2 cellular contexts compared by ENCODE assay signal in the genomic region with DNA sequence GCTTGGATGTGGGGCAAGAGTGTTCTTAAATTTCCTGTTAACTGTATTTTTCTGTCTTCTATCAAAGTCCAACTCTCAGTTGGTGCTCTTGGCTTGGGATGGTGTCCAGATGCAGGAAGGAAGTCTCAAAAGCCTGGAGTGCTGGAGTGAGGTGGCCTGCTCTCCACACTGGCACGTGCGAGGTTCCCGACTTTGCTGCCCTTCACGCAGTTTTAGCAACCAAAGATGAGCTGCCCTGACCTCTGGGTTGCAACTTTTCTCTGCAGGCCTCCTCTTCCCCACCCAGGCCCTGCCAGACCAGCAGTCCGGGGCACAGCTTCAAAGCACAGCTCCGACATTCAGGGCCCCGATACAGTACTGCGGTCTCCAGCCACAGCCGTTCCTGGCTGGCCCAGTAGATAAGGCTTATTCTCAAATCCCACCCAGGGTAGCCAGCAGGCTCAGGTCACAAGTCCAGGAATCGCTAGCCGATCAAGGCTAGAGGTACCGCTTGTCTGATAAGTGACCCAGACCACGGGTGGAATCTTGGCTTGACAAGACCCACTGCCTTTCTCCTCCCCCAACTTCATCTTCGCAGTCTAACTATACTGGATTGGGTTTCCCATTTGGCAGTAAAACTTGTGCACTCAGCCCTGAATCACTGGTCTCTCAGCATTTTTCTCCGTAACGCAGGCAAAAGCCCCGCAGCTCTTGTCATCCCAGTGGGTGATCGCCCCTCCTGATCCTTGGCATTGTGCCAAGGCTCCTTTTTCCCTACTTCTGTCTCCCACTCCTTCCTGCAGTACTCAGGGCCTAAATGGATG.
TF ChIP-seq lines count a peak whose summit lies in the region.

No MANE protein-coding gene starts in this region.

TF ChIP-seq in IMR-90, 13 proteins besides CTCF, POLR2A, EP300 and RAD21:
- TF ChIP-seq CHD1 (IDR thresholded peaks at IDR 0.05; ENCODE audit: low read depth, low read length): no peak
- TF ChIP-seq SMC3 (IDR thresholded peaks at IDR 0.05; ENCODE audit: low read depth, low read length): no peak
- TF ChIP-seq MXI1 (IDR thresholded peaks at IDR 0.05; ENCODE audit: borderline replicate concordance, low read depth, low read length): no peak
- no peak for TF ChIP-seq MAZ (IDR thresholded peaks at IDR 0.05; ENCODE audit: borderline replicate concordance, low read depth, low read length)
- TF ChIP-seq, protein P1, sequence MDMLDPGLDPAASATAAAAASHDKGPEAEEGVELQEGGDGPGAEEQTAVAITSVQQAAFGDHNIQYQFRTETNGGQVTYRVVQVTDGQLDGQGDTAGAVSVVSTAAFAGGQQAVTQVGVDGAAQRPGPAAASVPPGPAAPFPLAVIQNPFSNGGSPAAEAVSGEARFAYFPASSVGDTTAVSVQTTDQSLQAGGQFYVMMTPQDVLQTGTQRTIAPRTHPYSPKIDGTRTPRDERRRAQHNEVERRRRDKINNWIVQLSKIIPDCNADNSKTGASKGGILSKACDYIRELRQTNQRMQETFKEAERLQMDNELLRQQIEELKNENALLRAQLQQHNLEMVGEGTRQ (IDR thresholded peaks at IDR 0.05; ENCODE audit: low read depth, low read length): no peak
- no peak for TF ChIP-seq NFE2L2 (IDR thresholded peaks at IDR 0.05; ENCODE audit: low read depth, low read length)
- TF ChIP-seq BHLHE40 (IDR thresholded peaks at IDR 0.05; ENCODE audit: low read depth, low read length): no peak
- TF ChIP-seq RFX5 (IDR thresholded peaks at IDR 0.05; ENCODE audit: low read depth, low read length): no peak
- TF ChIP-seq RCOR1 (IDR thresholded peaks at IDR 0.05; ENCODE audit: insufficient replicate concordance, low read length): no peak
- no peak for TF ChIP-seq CEBPB (IDR thresholded peaks at IDR 0.05; ENCODE audit: low read depth, low read length)
- TF ChIP-seq, protein P2, sequence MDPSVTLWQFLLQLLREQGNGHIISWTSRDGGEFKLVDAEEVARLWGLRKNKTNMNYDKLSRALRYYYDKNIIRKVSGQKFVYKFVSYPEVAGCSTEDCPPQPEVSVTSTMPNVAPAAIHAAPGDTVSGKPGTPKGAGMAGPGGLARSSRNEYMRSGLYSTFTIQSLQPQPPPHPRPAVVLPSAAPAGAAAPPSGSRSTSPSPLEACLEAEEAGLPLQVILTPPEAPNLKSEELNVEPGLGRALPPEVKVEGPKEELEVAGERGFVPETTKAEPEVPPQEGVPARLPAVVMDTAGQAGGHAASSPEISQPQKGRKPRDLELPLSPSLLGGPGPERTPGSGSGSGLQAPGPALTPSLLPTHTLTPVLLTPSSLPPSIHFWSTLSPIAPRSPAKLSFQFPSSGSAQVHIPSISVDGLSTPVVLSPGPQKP (IDR thresholded peaks at IDR 0.05; ENCODE audit: borderline replicate concordance, low read depth, low read length): no peak
- no peak for TF ChIP-seq MAFK (IDR thresholded peaks at IDR 0.05; ENCODE audit: low read depth, low read length)
- TF ChIP-seq FOS (IDR thresholded peaks at IDR 0.05; ENCODE audit: low read depth, low read length): no peak

TF ChIP-seq in K562, 482 proteins besides CTCF, POLR2A, EP300 and RAD21 (continues in another document):
- TF ChIP-seq ARID1B (IDR thresholded peaks at IDR 0.05) (peak; percentile 86), HDAC2 (IDR thresholded peaks at IDR 0.05) (peak; percentile 88), TAL1 (IDR thresholded peaks at IDR 0.05) (peak; percentile 78), GATA2 (CRISPR knock-in tag; IDR thresholded peaks at IDR 0.05) (peak; percentile 73), RCOR1 (IDR thresholded peaks at IDR 0.05; ENCODE audit: borderline replicate concordance in 1 of 2, low read depth in 2 of 2, low read length in 2 of 2) (peak; percentile 67 to 86; a peak in 3 of 4 replicates), STAT5A (IDR thresholded peaks at IDR 0.05; ENCODE audit: borderline replicate concordance, low read length) (peak; percentile 58; the same call in 1 of the 2 replicates), BHLHE40 (IDR thresholded peaks at IDR 0.05; ENCODE audit: low read length) (peak; percentile 77), MYC (IDR thresholded peaks at IDR 0.05; ENCODE audit: low read depth, low read length) (0 out of 2 replicates have a peak, but pooled peaks have one; percentile 20), MYC (CRISPR knock-in tag; IDR thresholded peaks at IDR 0.05; ENCODE audit: borderline replicate concordance, low read depth) (no peak), PML (IDR thresholded peaks at IDR 0.05; ENCODE audit: low read length) (peak; percentile 43; the same call in 1 of the 2 replicates), TFAP4 (CRISPR knock-in tag; IDR thresholded peaks at IDR 0.05; ENCODE audit: borderline replicate concordance) (peak; percentile 70; the same call in 1 of the 2 replicates), NR4A1 (CRISPR knock-in tag; IDR thresholded peaks at IDR 0.05) (no peak), NR4A1 (tag; IDR thresholded peaks at IDR 0.05) (no peak), JUND (IDR thresholded peaks at IDR 0.05; ENCODE audit: borderline replicate concordance, low read depth, low read length) (0 out of 2 replicates have a peak, but pooled peaks have one; percentile 7), JUND (tag; IDR thresholded peaks at IDR 0.05; ENCODE audit: borderline replicate concordance, low read depth, low read length) (no peak), CREB3L1 (IDR thresholded peaks at IDR 0.05; ENCODE audit: borderline replicate concordance, low read depth) (no peak), HDAC3 (IDR thresholded peaks at IDR 0.05; ENCODE audit: borderline replicate concordance, partially characterized antibody) (no peak), CBFA2T2 (conservative IDR thresholded peaks at IDR 0.05) (peak; percentile 80), ZNF280B (CRISPR knock-in tag; IDR thresholded peaks at IDR 0.05) (no peak), ZBTB7A (IDR thresholded peaks at IDR 0.05; ENCODE audit: borderline replicate concordance, control insufficient read depth, low read depth, low read length) (peak; percentile 65; the same call in 1 of the 2 replicates), ZBTB17 (CRISPR knock-in tag; IDR thresholded peaks at IDR 0.05) (peak; percentile 85; the same call in 1 of the 2 replicates), GTF2E2 (tag; IDR thresholded peaks at IDR 0.05) (no peak), CBFA2T3 (IDR thresholded peaks at IDR 0.05) (peak; percentile 91), ESRRA (IDR thresholded peaks at IDR 0.05; ENCODE audit: borderline replicate concordance, low read depth) (peak; percentile 49; the same call in 1 of the 2 replicates), SMARCE1 (IDR thresholded peaks at IDR 0.05) (peak; percentile 69), SMARCA4 (IDR thresholded peaks at IDR 0.05) (peak; percentile 53; the same call in 1 of the 2 replicates), HDAC1 (IDR thresholded peaks at IDR 0.05) (peak in 1 of 2 experiments; percentile 79; a peak in 2 of 4 replicates), NCOR1 (IDR thresholded peaks at IDR 0.05) (peak; percentile 81), RNF2 (IDR thresholded peaks at IDR 0.05) (0 out of 2 replicates have a peak, but pooled peaks have one; percentile 42), CHD4 (IDR thresholded peaks at IDR 0.05; ENCODE audit: insufficient read depth, insufficient replicate concordance, low read depth, low read length, poor library complexity, severe bottlenecking) (no peak), NFIC (IDR thresholded peaks at IDR 0.05) (peak; percentile 99)
- TF ChIP-seq, protein P3, sequence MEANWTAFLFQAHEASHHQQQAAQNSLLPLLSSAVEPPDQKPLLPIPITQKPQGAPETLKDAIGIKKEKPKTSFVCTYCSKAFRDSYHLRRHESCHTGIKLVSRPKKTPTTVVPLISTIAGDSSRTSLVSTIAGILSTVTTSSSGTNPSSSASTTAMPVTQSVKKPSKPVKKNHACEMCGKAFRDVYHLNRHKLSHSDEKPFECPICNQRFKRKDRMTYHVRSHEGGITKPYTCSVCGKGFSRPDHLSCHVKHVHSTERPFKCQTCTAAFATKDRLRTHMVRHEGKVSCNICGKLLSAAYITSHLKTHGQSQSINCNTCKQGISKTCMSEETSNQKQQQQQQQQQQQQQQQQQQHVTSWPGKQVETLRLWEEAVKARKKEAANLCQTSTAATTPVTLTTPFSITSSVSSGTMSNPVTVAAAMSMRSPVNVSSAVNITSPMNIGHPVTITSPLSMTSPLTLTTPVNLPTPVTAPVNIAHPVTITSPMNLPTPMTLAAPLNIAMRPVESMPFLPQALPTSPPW (CRISPR knock-in tag; IDR thresholded peaks at IDR 0.05): peak; percentile 29
- TF ChIP-seq, protein P4, sequence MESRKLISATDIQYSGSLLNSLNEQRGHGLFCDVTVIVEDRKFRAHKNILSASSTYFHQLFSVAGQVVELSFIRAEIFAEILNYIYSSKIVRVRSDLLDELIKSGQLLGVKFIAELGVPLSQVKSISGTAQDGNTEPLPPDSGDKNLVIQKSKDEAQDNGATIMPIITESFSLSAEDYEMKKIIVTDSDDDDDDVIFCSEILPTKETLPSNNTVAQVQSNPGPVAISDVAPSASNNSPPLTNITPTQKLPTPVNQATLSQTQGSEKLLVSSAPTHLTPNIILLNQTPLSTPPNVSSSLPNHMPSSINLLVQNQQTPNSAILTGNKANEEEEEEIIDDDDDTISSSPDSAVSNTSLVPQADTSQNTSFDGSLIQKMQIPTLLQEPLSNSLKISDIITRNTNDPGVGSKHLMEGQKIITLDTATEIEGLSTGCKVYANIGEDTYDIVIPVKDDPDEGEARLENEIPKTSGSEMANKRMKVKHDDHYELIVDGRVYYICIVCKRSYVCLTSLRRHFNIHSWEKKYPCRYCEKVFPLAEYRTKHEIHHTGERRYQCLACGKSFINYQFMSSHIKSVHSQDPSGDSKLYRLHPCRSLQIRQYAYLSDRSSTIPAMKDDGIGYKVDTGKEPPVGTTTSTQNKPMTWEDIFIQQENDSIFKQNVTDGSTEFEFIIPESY (CRISPR knock-in tag; IDR thresholded peaks at IDR 0.05): no peak
- TF ChIP-seq, protein P5, sequence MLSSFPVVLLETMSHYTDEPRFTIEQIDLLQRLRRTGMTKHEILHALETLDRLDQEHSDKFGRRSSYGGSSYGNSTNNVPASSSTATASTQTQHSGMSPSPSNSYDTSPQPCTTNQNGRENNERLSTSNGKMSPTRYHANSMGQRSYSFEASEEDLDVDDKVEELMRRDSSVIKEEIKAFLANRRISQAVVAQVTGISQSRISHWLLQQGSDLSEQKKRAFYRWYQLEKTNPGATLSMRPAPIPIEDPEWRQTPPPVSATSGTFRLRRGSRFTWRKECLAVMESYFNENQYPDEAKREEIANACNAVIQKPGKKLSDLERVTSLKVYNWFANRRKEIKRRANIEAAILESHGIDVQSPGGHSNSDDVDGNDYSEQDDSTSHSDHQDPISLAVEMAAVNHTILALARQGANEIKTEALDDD (IDR thresholded peaks at IDR 0.05): peak; percentile 75
- TF ChIP-seq, protein P6, sequence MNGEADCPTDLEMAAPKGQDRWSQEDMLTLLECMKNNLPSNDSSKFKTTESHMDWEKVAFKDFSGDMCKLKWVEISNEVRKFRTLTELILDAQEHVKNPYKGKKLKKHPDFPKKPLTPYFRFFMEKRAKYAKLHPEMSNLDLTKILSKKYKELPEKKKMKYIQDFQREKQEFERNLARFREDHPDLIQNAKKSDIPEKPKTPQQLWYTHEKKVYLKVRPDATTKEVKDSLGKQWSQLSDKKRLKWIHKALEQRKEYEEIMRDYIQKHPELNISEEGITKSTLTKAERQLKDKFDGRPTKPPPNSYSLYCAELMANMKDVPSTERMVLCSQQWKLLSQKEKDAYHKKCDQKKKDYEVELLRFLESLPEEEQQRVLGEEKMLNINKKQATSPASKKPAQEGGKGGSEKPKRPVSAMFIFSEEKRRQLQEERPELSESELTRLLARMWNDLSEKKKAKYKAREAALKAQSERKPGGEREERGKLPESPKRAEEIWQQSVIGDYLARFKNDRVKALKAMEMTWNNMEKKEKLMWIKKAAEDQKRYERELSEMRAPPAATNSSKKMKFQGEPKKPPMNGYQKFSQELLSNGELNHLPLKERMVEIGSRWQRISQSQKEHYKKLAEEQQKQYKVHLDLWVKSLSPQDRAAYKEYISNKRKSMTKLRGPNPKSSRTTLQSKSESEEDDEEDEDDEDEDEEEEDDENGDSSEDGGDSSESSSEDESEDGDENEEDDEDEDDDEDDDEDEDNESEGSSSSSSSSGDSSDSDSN (IDR thresholded peaks at IDR 0.05; ENCODE audit: borderline replicate concordance in 1 of 2, low read depth in 2 of 2, low read length in 2 of 2): peak in 1 of 2 experiments; percentile 66; a peak in 2 of 4 replicates
- TF ChIP-seq, protein P7, sequence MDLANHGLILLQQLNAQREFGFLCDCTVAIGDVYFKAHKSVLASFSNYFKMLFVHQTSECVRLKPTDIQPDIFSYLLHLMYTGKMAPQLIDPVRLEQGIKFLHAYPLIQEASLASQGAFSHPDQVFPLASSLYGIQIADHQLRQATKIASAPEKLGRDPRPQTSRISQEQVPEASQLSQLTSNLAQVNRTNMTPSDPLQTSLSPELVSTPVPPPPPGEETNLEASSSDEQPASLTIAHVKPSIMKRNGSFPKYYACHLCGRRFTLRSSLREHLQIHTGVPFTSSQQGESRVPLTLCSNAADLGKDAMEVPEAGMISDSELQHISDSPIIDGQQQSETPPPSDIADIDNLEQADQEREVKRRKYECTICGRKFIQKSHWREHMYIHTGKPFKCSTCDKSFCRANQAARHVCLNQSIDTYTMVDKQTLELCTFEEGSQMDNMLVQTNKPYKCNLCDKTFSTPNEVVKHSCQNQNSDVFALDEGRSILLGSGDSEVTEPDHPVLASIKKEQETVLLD (IDR thresholded peaks at IDR 0.05): peak; percentile 62; the same call in 1 of the 2 replicates
